ENCODE assay signal across 11 cellular contexts in genomic region chr6:6674872-6675271, GRCh38.
DNase-seq lines count a peak whose midpoint lies in the region; ATAC-seq, FAIRE-seq and TF ChIP-seq lines count a peak whose summit lies in the region.
"Had no signal": no experiment of that assay in that cellular context is flagged by ENCODE, and none has a peak within 500 bp of the region (broad histone marks: within the 10 kb centered on the region; RNA-seq: fewer than 3 reads in every experiment).

No MANE protein-coding gene starts in this region.

- TF ChIP-seq POLR2A in K562 (conservative IDR thresholded peaks at IDR 0.05) = no peak

- H3K27ac Mint-ChIP-seq in nephron progenitor cell = peak overlapping the region; percentile 29

- CTCF ChIA-PET in K562 (lab: Yijun Ruan, JAX; ENCODE audit: low intra/inter-chr PET ratio) = interaction anchor here (0.7 to 1.2 kb wide), 2 partner anchors 45 to 569 kb away, joined by 3 to 4 read pairs; no protein-coding TSS in a partner anchor

- TF ChIP-seq CTCF in GM06990 (IDR thresholded peaks at IDR 0.05; ENCODE audit: insufficient read depth, low read length, poor library complexity, severe bottlenecking) = peak; percentile 24
- TF ChIP-seq CTCF in K562 (IDR thresholded peaks at IDR 0.05 in 2 of 3, conservative IDR thresholded peaks at IDR 0.05 in 1 of 3; ENCODE audit: insufficient read depth in 2 of 3, low read depth in 1 of 3, low read length in 3 of 3) = peak; percentile 73 to 82 (median 78)
- peak; percentile 44 for TF ChIP-seq CTCF in nephron progenitor cell (IDR thresholded peaks at IDR 0.05)

- H3K27me3 ChIP-seq in GM06990 (replicated peaks; ENCODE audit: control insufficient read depth, insufficient read depth, low read length) (no peaks in the 10 kb centered on the region), Karpas-422 (ENCODE audit: low read length) (no peaks in the 10 kb centered on the region), K562 (ENCODE audit: control insufficient read depth in 2 of 2, insufficient read depth in 2 of 2, low read length in 2 of 2) (no peaks in the 10 kb centered on the region)
- H3K27me3 ChIP-seq: ascending aorta, pancreas had no signal

- no peaks in the 10 kb centered on the region for H3K9me2 ChIP-seq in Karpas-422 (replicated peaks; ENCODE audit: insufficient read depth, low read length)

- peaks cover 23% of the 10 kb centered on the region for H3K9me3 Mint-ChIP-seq in nephron progenitor cell

- no peak for TF ChIP-seq EP300 in K562 (IDR thresholded peaks at IDR 0.05; ENCODE audit: low read length)

- peaks cover 11% of the 10 kb centered on the region for H3K27me3 Mint-ChIP-seq in nephron progenitor cell (ENCODE audit: low read depth, poor library complexity)

- no peak overlapping the region for H3K4me2 ChIP-seq in Karpas-422 (ENCODE audit: low read depth, low read length, poor library complexity, severe bottlenecking)
- no peak overlapping the region for H3K4me2 ChIP-seq in K562 (ENCODE audit: insufficient read depth, low read length)

- no peak overlapping the region for H3K27ac ChIP-seq in Karpas-422 (ENCODE audit: low read length)
- no peak overlapping the region for H3K27ac ChIP-seq in K562 (ENCODE audit: extremely low read depth, low read depth, low read length)
- H3K27ac ChIP-seq: ascending aorta, pancreas had no signal

- 4% methylated on average over 4 of the region's 4 CpGs for WGBS in K562 (ENCODE audit: insufficient coverage, low coverage, missing lambda C conversion rate)

- no peaks in the 10 kb centered on the region for H3K9me1 ChIP-seq in K562 (ENCODE audit: control insufficient read depth, insufficient read depth, low read length)

- H3K9me3 ChIP-seq in Karpas-422 (ENCODE audit: low read length) = no peaks in the 10 kb centered on the region
- no peaks in the 10 kb centered on the region for H3K9me3 ChIP-seq in K562 (replicated peaks; ENCODE audit: control insufficient read depth, insufficient read depth, low read depth, low read length)
- H3K9me3 ChIP-seq: ascending aorta, pancreas had no signal

- POLR2A ChIA-PET in K562 (lab: Yijun Ruan, JAX) = interaction anchor here (0.7 to 1.2 kb wide), 3 partner anchors 13 to 86 kb away, joined by 3 to 6 read pairs (median 3); partner anchors contain the start of gene LY86

- H3K79me2 ChIP-seq in Karpas-422 (ENCODE audit: low read length) (no peaks in the 10 kb centered on the region), K562 (ENCODE audit: control insufficient read depth, insufficient read depth, low read length) (no peaks in the 10 kb centered on the region)

- no TSS peak for BruUV-seq in K562 (replicated peaks; lab: Mats Ljungman, UMichigan)

- peak; percentile 68 for FAIRE-seq in K562 (lab: Jason Lieb, UNC)
- FAIRE-seq: pancreas had no signal

- H3K4me1 Mint-ChIP-seq in nephron progenitor cell = peaks cover 32% of the 10 kb centered on the region

- no peak overlapping the region for H2AFZ ChIP-seq in Karpas-422 (ENCODE audit: low read length)
- peak overlapping the region; percentile 35 for H2AFZ ChIP-seq in K562 (ENCODE audit: low read depth, low read length)

- peak; percentile 76 for ATAC-seq in K562
- ATAC-seq in HG03342 (IDR thresholded peaks at IDR 0.05; ENCODE audit: unreplicated experiment) = no peak
- no peak for ATAC-seq in left colon
- ATAC-seq: pancreas had no signal

- DNase-seq in GM06990 (ENCODE audit: extremely low read depth, insufficient read length) = no peak
- DNase-seq in Karpas-422 = peak; percentile 71
- DNase-seq in K562 (ENCODE audit: extremely low read depth in 1 of 4, low spot score in 3 of 4) = peak; percentile 61 to 73 (median 65)
- no peak for DNase-seq in nephron progenitor cell
- no peak for DNase-seq in DMS 273 (lab: John Stamatoyannopoulos, UW; ENCODE audit: unreplicated experiment)
- no peak for DNase-seq in left colon
- DNase-seq: DMS79 treated with DMSO at 0.1 percent for 48 hours, NCI-H510A treated with DMSO at 0.1 percent for 48 hours, pancreas had no signal

- H4K20me1 ChIP-seq in Karpas-422 (ENCODE audit: insufficient read depth, low read depth, low read length) (no peaks in the 10 kb centered on the region), K562 (replicated peaks; ENCODE audit: control insufficient read depth, insufficient read depth, low read length) (no peaks in the 10 kb centered on the region)

- H3K36me3 Mint-ChIP-seq in nephron progenitor cell (ENCODE audit: low read depth) = peaks cover 4% of the 10 kb centered on the region

- H3K36me3 ChIP-seq in GM06990 (ENCODE audit: control insufficient read depth, insufficient read depth, low read length) (no peaks in the 10 kb centered on the region), Karpas-422 (ENCODE audit: insufficient read depth, low read length) (no peaks in the 10 kb centered on the region), K562 (ENCODE audit: control insufficient read depth, insufficient read depth, low read length) (no peaks in the 10 kb centered on the region)
- H3K36me3 ChIP-seq: ascending aorta, pancreas had no signal

- H3K4me3 ChIP-seq in GM06990 (replicated peaks; ENCODE audit: low read depth, low read length) (no peak overlapping the region), Karpas-422 (ENCODE audit: low read length) (no peak overlapping the region), K562 (no peak overlapping the region)
- H3K4me3 ChIP-seq: ascending aorta, pancreas had no signal

- in situ Hi-C loops in K562 (cut with MboI) = loop anchor here (25.0 kb wide), 1 partner anchor 562 kb away; no protein-coding TSS in a partner anchor

- intact Hi-C loops in K562 (cut with micrococcal nuclease) (loop anchor here (5.0 kb wide), 2 partner anchors 77 to 237 kb away; no protein-coding TSS in a partner anchor), left colon (cut with DNase I, micrococcal nuclease) (loop anchor here in 1 of 2 donors (5.0 to 10.0 kb wide), 2 partner anchors 562 to 940 kb away; no protein-coding TSS in a partner anchor)

- H3K9ac ChIP-seq in Karpas-422 (ENCODE audit: low read length) (no peak overlapping the region), K562 (ENCODE audit: insufficient read depth in 1 of 2, low read depth in 2 of 2, low read length in 2 of 2) (no peak overlapping the region)

- peak; percentile 37 to 76 for TF ChIP-seq RAD21 in K562 (CRISPR knock-in tag; conservative IDR thresholded peaks at IDR 0.05 in 1 of 2, IDR thresholded peaks at IDR 0.05 in 1 of 2)

- H3K4me1 ChIP-seq in Karpas-422 (ENCODE audit: low read length) (peaks cover 3% of the 10 kb centered on the region; the same call in 1 of the 2 replicates), K562 (replicated peaks in 1 of 2; ENCODE audit: control insufficient read depth in 2 of 2, insufficient read depth in 2 of 2, low read length in 2 of 2) (peaks cover 8 to 27% of the 10 kb centered on the region in 2 experiments; a peak in 4 of 5 replicates)
- H3K4me1 ChIP-seq: ascending aorta had no signal

- H3K4me3 Mint-ChIP-seq in nephron progenitor cell = no peak overlapping the region

TF ChIP-seq in K562, 482 proteins besides CTCF, POLR2A, EP300 and RAD21:
- 0 out of 2 replicates have a peak, but pooled peaks have one; percentile 44 for TF ChIP-seq SMC3 (conservative IDR thresholded peaks at IDR 0.05; ENCODE audit: insufficient read depth, low read depth, low read length)
- no peak for TF ChIP-seq MEIS2 (IDR thresholded peaks at IDR 0.05; ENCODE audit: partially characterized antibody)
- TF ChIP-seq NCOA2 (IDR thresholded peaks at IDR 0.05; ENCODE audit: partially characterized antibody in 2 of 2) = no peak
- TF ChIP-seq CTCFL (IDR thresholded peaks at IDR 0.05; ENCODE audit: borderline replicate concordance, insufficient read depth, low read depth, low read length, poor library complexity, severe bottlenecking) = peak; percentile 7
- no peak for TF ChIP-seq CBFB (CRISPR knock-in tag; IDR thresholded peaks at IDR 0.05)
- no peak for TF ChIP-seq SP2 (IDR thresholded peaks at IDR 0.05; ENCODE audit: extremely low read depth, low read depth, low read length, poor library complexity, severe bottlenecking)
- no peak for TF ChIP-seq CBX5 (IDR thresholded peaks at IDR 0.05; ENCODE audit: borderline replicate concordance, low read depth)
- peak; percentile 87 for TF ChIP-seq ZNF764 (CRISPR knock-in tag; IDR thresholded peaks at IDR 0.05; ENCODE audit: low read depth)
- TF ChIP-seq ZNF507 (tag; conservative IDR thresholded peaks at IDR 0.05) = no peak
- peak; percentile 66 for TF ChIP-seq TEAD4 (IDR thresholded peaks at IDR 0.05; ENCODE audit: low read length)
- no peak for TF ChIP-seq TEAD4 (CRISPR knock-in tag; IDR thresholded peaks at IDR 0.05; ENCODE audit: borderline replicate concordance)
- no peak for TF ChIP-seq RUNX1 (IDR thresholded peaks at IDR 0.05; ENCODE audit: low read depth)
- TF ChIP-seq TEAD1 (CRISPR knock-in tag; IDR thresholded peaks at IDR 0.05) = peak in 1 of 2 experiments; percentile 93; a peak in 2 of 4 replicates
- no peak for TF ChIP-seq HNRNPH1 (optimal IDR thresholded peaks at IDR 0.05; ENCODE audit: low read depth, low read length)
- no peak for TF ChIP-seq MCM7 (IDR thresholded peaks at IDR 0.05)
- TF ChIP-seq ZBTB1 (CRISPR knock-in tag; IDR thresholded peaks at IDR 0.05; ENCODE audit: borderline replicate concordance, low read depth) = no peak
- TF ChIP-seq ZNF175 (CRISPR knock-in tag; IDR thresholded peaks at IDR 0.05; ENCODE audit: low read depth) = no peak
- no peak for TF ChIP-seq EGR1 (conservative IDR thresholded peaks at IDR 0.05)
TF ChIP-seq in K562: peak in this region for 5.

Comparison
In these comparisons a context has a peak if more than half of its experiments do, and no peak if none do; other contexts are left out.
1. DNase-seq: peak in Karpas-422 (single experiment) and K562 (4 of 4); none in GM06990 (single experiment), nephron progenitor cell (single experiment), DMS 273 (single experiment) and left colon (0 of 2).
2. CTCF ChIP-seq: peak in every context shown above with its lines; median percentile 78 in K562; 44 in nephron progenitor cell; 24 in GM06990.